ENCODE assay signal across 9 cellular contexts in genomic region chr6:109096198-109096597, GRCh38. TPM values are rescaled to one million over a fixed set of nuclear protein-coding genes. Genes with fewer than 3 reads are reported as not detected.
A peak's percentile ranks its signal among the peaks of the same experiment; 100 is the strongest.
DNase-seq lines count a peak whose midpoint lies in the region; ATAC-seq and TF ChIP-seq lines count a peak whose summit lies in the region.
"Had no signal": no experiment of that assay in that cellular context is flagged by ENCODE, and none has a peak within 500 bp of the region (broad histone marks: within the 10 kb centered on the region; RNA-seq: fewer than 3 reads in every experiment).

No MANE protein-coding gene starts in this region.

- peak overlapping the region; percentile 36 for H3K27ac Mint-ChIP-seq in activated T-helper 2 cell treated with anti-CD3 and anti-CD28 coated beads, Interferon-gamma antibody, Interleukin-2, Interleukin-4, amounts not matched to agents 10 μg/mL and 5 μg/mL and 100 μg/mL, durations not matched to agents 14 hours and 24 hours and 36 hours

- H3K4me1 ChIP-seq in heart left ventricle (peaks cover 0 to 36% (median 18%) of the 10 kb centered on the region in 12 donors), liver (ENCODE audit: control insufficient read depth in 4 of 4, insufficient read depth in 4 of 4, low read length in 3 of 4) (peaks cover 3 to 42% (median 18%) of the 10 kb centered on the region in 4 donors), urinary bladder (ENCODE audit: insufficient read depth) (no peaks in the 10 kb centered on the region)

- no peaks in the 10 kb centered on the region for H3K9me3 ChIP-seq in heart left ventricle
- H3K9me3 ChIP-seq in liver (ENCODE audit: control insufficient read depth in 4 of 4, low read length in 3 of 4) = no peaks in the 10 kb centered on the region

- H3K4me3 ChIP-seq in heart left ventricle (peak overlapping the region in 10 of 12 donors; percentile 64 to 88 (median 68)), liver (ENCODE audit: low read depth in 1 of 3, low read length in 3 of 3) (peak overlapping the region; percentile 63 to 97 (median 89)), urinary bladder (ENCODE audit: low read depth, low read length) (peak overlapping the region; percentile 38)

- peak overlapping the region; percentile 93 for H3K4me3 Mint-ChIP-seq in activated T-helper 2 cell treated with anti-CD3 and anti-CD28 coated beads, Interferon-gamma antibody, Interleukin-2, Interleukin-4, amounts not matched to agents 10 μg/mL and 5 μg/mL and 100 μg/mL, durations not matched to agents 14 hours and 24 hours and 36 hours (ENCODE audit: low read depth)

- no peaks in the 10 kb centered on the region for H3K9me3 Mint-ChIP-seq in activated T-helper 2 cell treated with anti-CD3 and anti-CD28 coated beads, Interferon-gamma antibody, Interleukin-2, Interleukin-4, amounts not matched to agents 10 μg/mL and 5 μg/mL and 100 μg/mL, durations not matched to agents 14 hours and 24 hours and 36 hours

- ATAC-seq in heart left ventricle (no peak), Right ventricle myocardium inferior (no peak), HG03135 (IDR thresholded peaks at IDR 0.05; ENCODE audit: unreplicated experiment) (no peak)

- H3K36me3 Mint-ChIP-seq in activated T-helper 2 cell treated with anti-CD3 and anti-CD28 coated beads, Interferon-gamma antibody, Interleukin-2, Interleukin-4, amounts not matched to agents 10 μg/mL and 5 μg/mL and 100 μg/mL, durations not matched to agents 14 hours and 24 hours and 36 hours (ENCODE audit: low read depth) = peaks cover 18% of the 10 kb centered on the region

- intact Hi-C loops in heart left ventricle (cut with DNase I) = loop anchor here in 6 of 10 donors (5.0 to 10.0 kb wide), 2 partner anchors 286 to 289 kb away; partner anchors contain the start of gene CD164 (in 6 of the 6)
- intact Hi-C loops in Right ventricle myocardium inferior (cut with DNase I) = no loop called here
- intact Hi-C loops in activated T-helper 2 cell treated with anti-CD3 and anti-CD28 coated beads, Interferon-gamma antibody, Interleukin-2, Interleukin-4, amounts not matched to agents 10 μg/mL and 5 μg/mL and 100 μg/mL, durations not matched to agents 14 hours and 24 hours and 36 hours (cut with micrococcal nuclease) = loop anchor here (10.0 kb wide), 2 partner anchors 359 to 1779 kb away; partner anchors contain the start of genes AMD1 and MICAL1

- no peak for DNase-seq in heart left ventricle
- DNase-seq in Right ventricle myocardium inferior (ENCODE audit: missing footprints) = no peak
- no peak for DNase-seq in activated T-helper 2 cell treated with anti-CD3 and anti-CD28 coated beads, Interferon-gamma antibody, Interleukin-2, Interleukin-4, amounts not matched to agents 10 μg/mL and 5 μg/mL and 100 μg/mL, durations not matched to agents 14 hours and 24 hours and 36 hours (ENCODE audit: low spot score)
- no peak for DNase-seq in GM10266 (ENCODE audit: extremely low spot score)
- DNase-seq in HCEC 1CT = no peak
- DNase-seq: NCI-H1105 treated with DMSO at 0.1 percent for 48 hours had no signal

- 47 to 60% (median 53%) methylated on average over 6 of the region's 6 CpGs for WGBS in heart left ventricle, 4 donors
- WGBS in liver = 61% methylated on average over 6 of the region's 6 CpGs
- 49% methylated on average over 6 of the region's 6 CpGs for WGBS in urinary bladder

- no peak for TF ChIP-seq POLR2A in heart left ventricle (IDR thresholded peaks at IDR 0.05)

- peaks cover 44% of the 10 kb centered on the region for H3K4me1 Mint-ChIP-seq in activated T-helper 2 cell treated with anti-CD3 and anti-CD28 coated beads, Interferon-gamma antibody, Interleukin-2, Interleukin-4, amounts not matched to agents 10 μg/mL and 5 μg/mL and 100 μg/mL, durations not matched to agents 14 hours and 24 hours and 36 hours (ENCODE audit: low read depth)

- no peaks in the 10 kb centered on the region for H3K27me3 ChIP-seq in heart left ventricle
- H3K27me3 ChIP-seq in liver (ENCODE audit: control insufficient read depth in 4 of 4, insufficient read depth in 4 of 4, low read length in 3 of 4) = no peaks in the 10 kb centered on the region

- TF ChIP-seq CTCF in heart left ventricle (IDR thresholded peaks at IDR 0.05) (no peak), liver (IDR thresholded peaks at IDR 0.05; ENCODE audit: low read depth, low read length, missing input control) (no peak), GM10266 (IDR thresholded peaks at IDR 0.05; ENCODE audit: control insufficient read depth, insufficient read depth, low read depth, missing control alignments) (no peak)

- H3K27ac ChIP-seq in heart left ventricle = peak overlapping the region in 5 of 12 donors; percentile 96 to 99 (median 99)
- H3K27ac ChIP-seq in liver (ENCODE audit: low read depth in 1 of 2, low read length in 2 of 2) = peak overlapping the region in 1 of 2 donors; percentile 88
- H3K27ac ChIP-seq in urinary bladder (ENCODE audit: low read depth) = no peak overlapping the region

- H3K9ac ChIP-seq in liver (ENCODE audit: low read depth in 1 of 2, low read length in 2 of 2) = peak overlapping the region in 1 of 2 donors; percentile 87

- H3K27me3 Mint-ChIP-seq in activated T-helper 2 cell treated with anti-CD3 and anti-CD28 coated beads, Interferon-gamma antibody, Interleukin-2, Interleukin-4, amounts not matched to agents 10 μg/mL and 5 μg/mL and 100 μg/mL, durations not matched to agents 14 hours and 24 hours and 36 hours (ENCODE audit: low read depth) = no peaks in the 10 kb centered on the region

- TF ChIP-seq RAD21 in liver (IDR thresholded peaks at IDR 0.05) = no peak

- peaks cover 0 to 15% (median 0%) of the 10 kb centered on the region in 9 donors for H3K36me3 ChIP-seq in heart left ventricle
- H3K36me3 ChIP-seq in liver (ENCODE audit: control insufficient read depth in 4 of 4, insufficient read depth in 3 of 4, low read depth in 1 of 4, low read length in 3 of 4) = no peaks in the 10 kb centered on the region
- H3K36me3 ChIP-seq in urinary bladder (ENCODE audit: insufficient read depth) = no peaks in the 10 kb centered on the region

TF ChIP-seq in liver, 16 proteins besides CTCF, POLR2A, EP300 and RAD21 (continues in another document):
- TF ChIP-seq RXRA (IDR thresholded peaks at IDR 0.05) (no peak), ATF3 (IDR thresholded peaks at IDR 0.05) (no peak), FOXA2 (IDR thresholded peaks at IDR 0.05) (no peak), MAX (IDR thresholded peaks at IDR 0.05) (no peak), EGR1 (IDR thresholded peaks at IDR 0.05; ENCODE audit: low read depth in 2 of 2) (no peak), NR2F2 (IDR thresholded peaks at IDR 0.05) (no peak), ZBTB33 (IDR thresholded peaks at IDR 0.05) (no peak)

RNA-seq across cellular contexts. Expression of gene CEP57L1, which starts 0.9 kb away (rescaled TPM):
- total RNA-seq in heart left ventricle = 10 to 100 TPM in 5 of 9 donors, 1 to 10 TPM in 4; 5.9 to 13.8 (median 10.3) TPM
- polyA plus RNA-seq in heart left ventricle = 1 to 10 TPM; 6.9 to 7.9 TPM
- total RNA-seq in Right ventricle myocardium inferior = 7.7 TPM
- total RNA-seq in activated T-helper 2 cell treated with anti-CD3 and anti-CD28 coated beads, Interferon-gamma antibody, Interleukin-2, Interleukin-4, amounts not matched to agents 10 μg/mL and 5 μg/mL and 100 μg/mL, durations not matched to agents 14 hours and 24 hours and 36 hours = 18.2 and 25.4 TPM in 2 replicates
- 10 to 100 TPM; 10.1 to 22.1 TPM for total RNA-seq in liver
- 10 to 100 TPM in 1 of 2 donors, 1 to 10 TPM in 1; 3.8 to 10.2 TPM for polyA plus RNA-seq in liver
- 83.1 TPM for total RNA-seq in urinary bladder
- 8.0 TPM for polyA plus RNA-seq in urinary bladder

RNA-seq across cellular contexts. Expression of gene SESN1, which starts 1.6 kb away (rescaled TPM):
- 10 to 100 TPM; 30.2 to 63.2 (median 42.7) TPM for total RNA-seq in heart left ventricle
- 10 to 100 TPM; 22.5 to 32.5 TPM for polyA plus RNA-seq in heart left ventricle
- total RNA-seq in Right ventricle myocardium inferior = 60.2 TPM
- 7.3 and 8.4 TPM in 2 replicates for total RNA-seq in activated T-helper 2 cell treated with anti-CD3 and anti-CD28 coated beads, Interferon-gamma antibody, Interleukin-2, Interleukin-4, amounts not matched to agents 10 μg/mL and 5 μg/mL and 100 μg/mL, durations not matched to agents 14 hours and 24 hours and 36 hours
- 10 to 100 TPM; 14.1 to 17.0 TPM for total RNA-seq in liver
- polyA plus RNA-seq in liver = 1 to 10 TPM; 6.2 to 7.9 TPM
- 67.2 TPM for total RNA-seq in urinary bladder
- polyA plus RNA-seq in urinary bladder = 33.4 TPM

Comparison
In these comparisons a context has a peak if more than half of its experiments do, and no peak if none do; other contexts are left out.
1. H3K4me3 ChIP-seq: peak in every context shown above with its lines; median percentile 89 in liver; 68 in heart left ventricle; 38 in urinary bladder.